Comparison of ENCODE assay signal across 9 cellular contexts in the genomic region with DNA sequence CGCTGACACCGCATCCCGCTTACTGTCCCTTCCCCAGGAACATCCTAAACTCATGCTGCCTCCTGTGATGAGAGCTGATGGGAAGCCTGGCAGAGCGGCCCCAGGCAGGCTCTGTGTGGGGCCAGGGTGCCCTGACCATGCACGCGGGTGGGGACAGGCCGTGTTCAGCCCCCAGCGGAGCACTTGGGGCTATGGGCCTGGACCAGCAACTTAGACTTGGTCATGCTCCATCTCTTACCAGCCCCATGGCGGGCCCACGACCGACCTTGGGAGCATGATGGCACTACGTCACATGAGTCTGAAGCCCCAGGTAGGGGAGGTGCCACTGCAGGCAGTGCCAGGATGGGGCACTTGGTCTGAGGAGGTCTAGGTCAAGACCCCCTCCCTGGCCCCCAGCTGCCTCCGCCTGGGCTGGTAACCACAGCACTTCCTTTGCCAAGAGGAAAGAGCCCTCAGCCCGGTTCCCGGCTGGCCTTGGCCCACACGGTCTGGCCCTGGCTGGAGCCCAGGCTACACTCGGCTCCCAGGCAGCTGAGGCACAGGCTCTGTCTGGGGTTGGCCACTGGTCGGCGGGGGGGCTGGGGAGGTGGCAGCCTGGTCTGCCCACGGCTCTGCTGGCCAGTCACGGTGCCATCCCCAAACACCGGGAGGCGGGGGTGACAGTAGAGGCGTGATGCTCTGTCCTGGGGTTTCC. TPM values are rescaled to one million over a fixed set of nuclear protein-coding genes. Genes with fewer than 3 reads are reported as not detected.
DNase-seq lines count a peak whose midpoint lies in the region; ATAC-seq and TF ChIP-seq lines count a peak whose summit lies in the region.
"Had no signal": no experiment of that assay in that cellular context is flagged by ENCODE, and none has a peak within 500 bp of the region (broad histone marks: within the 10 kb centered on the region; RNA-seq: fewer than 3 reads in every experiment).

No MANE protein-coding gene starts in this region.

- in situ Hi-C loops in brain microvascular endothelial cell (cut with HindIII; ENCODE audit: low pct_ligation_motif_present, low sequenced_read_pairs), result no loop called here

- H3K36me3 ChIP-seq in SJCRH30 (no peaks in the 10 kb centered on the region), upper lobe of right lung (no peaks in the 10 kb centered on the region), brain microvascular endothelial cell (replicated peaks) (no peaks in the 10 kb centered on the region)

- H3K27me3 ChIP-seq in SJCRH30 (no peaks in the 10 kb centered on the region), upper lobe of right lung (no peaks in the 10 kb centered on the region), brain microvascular endothelial cell (replicated peaks) (no peaks in the 10 kb centered on the region)

- intact Hi-C loops in upper lobe of right lung (cut with DNase I), result no loop called here

- ATAC-seq in upper lobe of right lung, result peak; percentile 21
- ATAC-seq in GM21717 (IDR thresholded peaks at IDR 0.05; ENCODE audit: unreplicated experiment), result no peak
- ATAC-seq in GM19467 (IDR thresholded peaks at IDR 0.05; ENCODE audit: unreplicated experiment), result no peak
- ATAC-seq: activated CD4-positive, CD25-positive, alpha-beta regulatory T cell treated with anti-CD3 and anti-CD28 coated beads, Interleukin-2, amount 50 U/mL, for 24 hours had no signal

- H3K9me3 ChIP-seq in SJCRH30 (replicated peaks) (no peaks in the 10 kb centered on the region), upper lobe of right lung (no peaks in the 10 kb centered on the region)

- H3K4me3 ChIP-seq in SJCRH30, result peak overlapping the region; percentile 50
- no peak overlapping the region for H3K4me3 ChIP-seq in upper lobe of right lung
- no peak overlapping the region for H3K4me3 ChIP-seq in brain microvascular endothelial cell (ENCODE audit: low read depth, low read length)

- H3K4me1 ChIP-seq in SJCRH30 (peaks cover 48% of the 10 kb centered on the region), upper lobe of right lung (peaks cover 60% of the 10 kb centered on the region)

- peak overlapping the region; percentile 85 for H3K27ac ChIP-seq in SJCRH30
- H3K27ac ChIP-seq in upper lobe of right lung, result peak overlapping the region; percentile 87
- H3K27ac ChIP-seq in brain microvascular endothelial cell, result no peak overlapping the region

- DNase-seq in SJCRH30, result peak in 1 of 2 experiments; percentile 46
- peak; percentile 72 for DNase-seq in fibroblast of gingiva (ENCODE audit: low read depth)
- peak; percentile 79 for DNase-seq in myocyte (ENCODE audit: low read depth)
- DNase-seq in upper lobe of right lung, result peak; percentile 87
- no peak for DNase-seq in brain microvascular endothelial cell
- DNase-seq: activated naive CD4-positive, alpha-beta T cell treated with anti-CD3 and anti-CD28 coated beads for 36 hours had no signal

- no peak for TF ChIP-seq CTCF in upper lobe of right lung (IDR thresholded peaks at IDR 0.05)
- no peak for TF ChIP-seq CTCF in brain microvascular endothelial cell (IDR thresholded peaks at IDR 0.05; ENCODE audit: low read depth, low read length, missing control alignments)

RNA-seq across cellular contexts. Expression of a gene that starts 25.7 kb away (rescaled TPM):
- total RNA-seq in SJCRH30 (2014; rRNA removed; shearing (Covaris generic)), result 17.4 and 20.0 TPM in 2 replicates
- 5.5 and 5.7 TPM in 2 replicates for total RNA-seq in myocyte
- 7.3 TPM for polyA plus RNA-seq in myocyte (2012)
- total RNA-seq in upper lobe of right lung, result 23.3 TPM
